ENCODE assay signal across 8 cellular contexts in the genomic region with DNA sequence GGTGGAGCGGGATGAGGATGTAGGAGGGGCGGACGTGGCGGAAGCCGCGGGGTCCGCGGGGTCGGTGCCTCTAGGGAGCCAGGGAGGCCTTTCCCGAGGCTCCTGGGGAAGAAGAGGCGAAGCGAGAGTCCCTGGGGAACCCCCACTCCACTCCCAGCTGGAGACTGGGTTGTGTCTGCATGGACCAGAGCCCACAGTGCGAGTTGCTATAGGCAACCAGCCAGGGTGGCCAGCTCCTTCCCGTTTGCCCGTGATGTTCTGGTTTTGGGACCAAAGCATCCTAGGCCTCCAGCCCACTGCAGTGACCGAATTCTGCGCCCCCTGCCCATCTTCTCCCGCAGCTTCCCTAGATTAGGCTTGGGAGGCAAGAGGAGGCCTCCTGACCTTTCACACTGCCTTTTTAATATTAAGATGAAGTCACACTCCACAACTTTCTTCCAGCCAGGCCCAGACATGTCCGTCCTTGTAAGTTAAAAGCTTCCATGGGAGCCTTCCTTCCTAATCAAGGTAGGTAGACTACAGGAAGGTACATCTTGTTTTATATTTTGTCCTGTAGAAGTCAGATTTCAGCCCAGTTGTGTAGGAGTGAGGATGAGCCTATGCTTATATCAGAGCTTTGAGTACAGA. TPM values are rescaled to one million over a fixed set of nuclear protein-coding genes. Genes with fewer than 3 reads are reported as not detected.
A peak's percentile ranks its signal among the peaks of the same experiment; 100 is the strongest.
DNase-seq lines count a peak whose midpoint lies in the region; ATAC-seq and TF ChIP-seq lines count a peak whose summit lies in the region.

No MANE protein-coding gene starts in this region.

- intact Hi-C loops in left lung (cut with DNase I) = loop anchor here in 1 of 2 donors (10.0 kb wide), 1 partner anchor 206 kb away; the partner anchor contains the start of gene WIPI1

- no peaks in the 10 kb centered on the region for H3K27me3 ChIP-seq in left lung

- H3K27ac ChIP-seq in caudate nucleus (ENCODE audit: low read depth, low read length) (peak overlapping the region; percentile 95), left lung (peak overlapping the region; percentile 94 to 97)

- peak; percentile 22 for ATAC-seq in HG02884 (IDR thresholded peaks at IDR 0.05; ENCODE audit: unreplicated experiment)
- ATAC-seq in left lung = peak; percentile 43

- H3K36me3 ChIP-seq in left lung = peaks cover 0 to 20% of the 10 kb centered on the region in 2 donors

- peak; percentile 73 for DNase-seq in stimulated activated CD4-positive, alpha-beta T cell treated with anti-CD3 and anti-CD28 coated beads, Interleukin-15, amount 100 ng/mL, for 24 hours
- no peak for DNase-seq in stimulated activated CD4-positive, alpha-beta T cell treated with anti-CD3 and anti-CD28 coated beads, Interleukin-1b, Interleukin-23, amount 100 ng/mL, for 48 hours
- peak; percentile 23 for DNase-seq in NCI-H460 (ENCODE audit: extremely low read depth, low read depth)
- peak in 27 of 61 donors; percentile 53 to 88 (median 77) for DNase-seq in caudate nucleus (lab: John Stamatoyannopoulos, UW)
- DNase-seq in left lung = no peak
- DNase-seq in stromal cell of bone marrow (ENCODE audit: low read depth) = peak; percentile 32
- no peak for DNase-seq in activated CD8-positive, alpha-beta memory T cell treated with anti-CD3 and anti-CD28 coated beads for 24 hours

- no peaks in the 10 kb centered on the region for H3K9me3 ChIP-seq in left lung

- no peak for TF ChIP-seq CTCF in left lung (IDR thresholded peaks at IDR 0.05)

- peak overlapping the region; percentile 88 to 90 for H3K4me3 ChIP-seq in left lung

- H3K4me1 ChIP-seq in left lung = peaks cover 10 to 24% of the 10 kb centered on the region in 2 donors

RNA-seq across cellular contexts. Expression of gene AMZ2, which starts 0.5 kb away (rescaled TPM):
- total RNA-seq in NCI-H460 (2014; rRNA removed; shearing (Covaris generic)) = 147 and 160 TPM in 2 replicates
- polyA plus RNA-seq in NCI-H460 (2014; cell fraction: nucleus; rRNA removed) = 79.3 and 108 TPM in 2 replicates
- total RNA-seq in left lung = 10 to 100 TPM; 48.4 to 66.7 TPM

RNA-seq across cellular contexts. Expression of gene SLC16A6, which starts 42.6 kb away (rescaled TPM):
- total RNA-seq in NCI-H460 (2014; rRNA removed; shearing (Covaris generic)) = 66.3 and 75.7 TPM in 2 replicates
- polyA plus RNA-seq in NCI-H460 (2014; cell fraction: nucleus; rRNA removed) = 41.1 and 52.4 TPM in 2 replicates
- total RNA-seq in left lung = 10 to 100 TPM in 1 of 2 donors, 1 to 10 TPM in 1; 4.1 to 10.5 TPM

RNA-seq across cellular contexts. Expression of gene ARSG, which starts 43.0 kb away (rescaled TPM):
- total RNA-seq in NCI-H460 (2014; rRNA removed; shearing (Covaris generic)) = 8.9 and 11.5 TPM in 2 replicates
- polyA plus RNA-seq in NCI-H460 (2014; cell fraction: nucleus; rRNA removed) = 3.6 and 8.5 TPM in 2 replicates
- total RNA-seq in left lung = 1 to 10 TPM; 5.2 to 10.0 TPM

Comparison
In these comparisons a context has a peak if more than half of its experiments do, and no peak if none do; other contexts are left out.
1. DNase-seq: peak in stimulated activated CD4-positive, alpha-beta T cell treated with anti-CD3 and anti-CD28 coated beads, Interleukin-15, amount 100 ng/mL, for 24 hours (single experiment), NCI-H460 (single experiment) and stromal cell of bone marrow (single experiment); none in stimulated activated CD4-positive, alpha-beta T cell treated with anti-CD3 and anti-CD28 coated beads, Interleukin-1b, Interleukin-23, amount 100 ng/mL, for 48 hours (single experiment), left lung (0 of 2) and activated CD8-positive, alpha-beta memory T cell treated with anti-CD3 and anti-CD28 coated beads for 24 hours (single experiment).